8 cellular contexts compared by ENCODE assay signal in the genomic region with DNA sequence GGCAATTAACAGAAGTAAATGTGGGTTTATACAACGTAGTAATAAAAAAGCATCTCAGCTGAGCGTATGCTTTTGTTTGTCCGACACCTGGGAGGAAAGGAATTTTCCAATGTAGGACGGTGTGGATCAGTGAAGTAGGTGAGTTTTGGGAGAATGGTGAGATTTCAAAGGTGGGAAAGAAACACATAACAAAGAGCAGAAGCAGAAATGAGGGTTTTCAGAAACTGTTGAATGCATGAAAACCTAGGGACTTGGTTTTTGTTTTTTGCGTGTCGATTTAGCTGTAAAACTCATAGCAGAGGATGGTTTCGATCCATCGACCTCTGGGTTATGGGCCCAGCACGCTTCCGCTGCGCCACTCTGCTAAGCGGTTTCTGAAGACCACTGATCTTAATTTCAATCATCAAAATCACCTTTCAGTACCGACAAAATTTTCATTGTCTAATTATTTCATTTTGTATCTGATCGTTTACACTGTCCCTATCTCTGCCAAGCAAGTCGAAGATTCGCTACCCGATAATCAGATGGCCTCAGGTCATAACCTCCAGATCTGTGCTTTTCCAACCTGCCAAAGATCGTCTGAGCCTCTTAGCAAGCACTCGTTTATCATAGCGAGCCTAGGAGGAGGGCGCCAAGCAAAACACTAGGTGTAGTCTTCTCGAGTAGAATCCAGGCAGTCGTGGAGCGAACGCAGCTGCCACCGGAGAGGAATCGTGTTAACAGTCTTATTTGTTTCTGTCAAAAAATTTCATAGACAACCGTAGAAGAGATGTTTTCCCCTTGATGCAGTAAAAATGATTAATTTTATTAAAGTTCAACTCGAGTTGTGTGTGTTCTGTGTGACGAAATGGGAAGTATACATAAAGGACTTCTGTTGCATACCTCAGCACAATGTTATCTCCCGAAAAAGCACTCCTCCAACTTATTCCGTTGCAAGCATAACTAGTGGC. TPM values are rescaled to one million over a fixed set of nuclear protein-coding genes. Genes with fewer than 3 reads are reported as not detected.
A peak's percentile ranks its signal among the peaks of the same experiment; 100 is the strongest.
DNase-seq lines count a peak whose midpoint lies in the region; ATAC-seq, FAIRE-seq and TF ChIP-seq lines count a peak whose summit lies in the region.

No MANE protein-coding gene starts in this region.

- H3K27me3 Mint-ChIP-seq in astrocyte (ENCODE audit: low read depth, unreplicated experiment): no peaks in the 10 kb centered on the region
- H3K27me3 Mint-ChIP-seq in stimulated activated memory B cell treated with anti-CD40 and anti-IgM and Interleukin-4, amounts not matched to agents 10 μg/mL and 1 μg/mL and 100 μg/mL, for 72 hours: peaks cover 52% of the 10 kb centered on the region

- TF ChIP-seq CTCF in astrocyte (IDR thresholded peaks at IDR 0.05; ENCODE audit: insufficient read depth, low read depth, low read length) (no peak), prostate gland (IDR thresholded peaks at IDR 0.05) (no peak)

- H3K4me3 ChIP-seq in astrocyte (ENCODE audit: insufficient read depth, low read depth, low read length) (peak overlapping the region; percentile 63), prostate gland (no peak overlapping the region)

- FAIRE-seq in astrocyte (lab: Jason Lieb, UNC): peak; percentile 59

- H3K27me3 ChIP-seq in astrocyte (ENCODE audit: insufficient read depth, low read length) (no peaks in the 10 kb centered on the region), prostate gland (replicated peaks; ENCODE audit: insufficient read depth) (no peaks in the 10 kb centered on the region)

- peak overlapping the region; percentile 51 for H2AFZ ChIP-seq in astrocyte (ENCODE audit: low read depth, low read length)

- H3K4me2 ChIP-seq in astrocyte (ENCODE audit: low read length): peak overlapping the region; percentile 83

- peak overlapping the region; percentile 87 for H3K4me3 Mint-ChIP-seq in astrocyte (ENCODE audit: unreplicated experiment)
- H3K4me3 Mint-ChIP-seq in stimulated activated memory B cell treated with anti-CD40 and anti-IgM and Interleukin-4, amounts not matched to agents 10 μg/mL and 1 μg/mL and 100 μg/mL, for 72 hours: peak overlapping the region; percentile 68

- 5% methylated on average over 32 of the region's 32 CpGs for WGBS in prostate gland

- ATAC-seq in HG02870 (IDR thresholded peaks at IDR 0.05; ENCODE audit: unreplicated experiment) (peak; percentile 55), HG03571 (IDR thresholded peaks at IDR 0.05; ENCODE audit: unreplicated experiment) (no peak)
- ATAC-seq in stimulated activated memory B cell treated with anti-CD40 and anti-IgM and Interleukin-4, amounts not matched to agents 10 μg/mL and 1 μg/mL and 100 μg/mL, for 72 hours: no peak

- TF ChIP-seq POLR2A in prostate gland (IDR thresholded peaks at IDR 0.05): no peak

- H3K9me3 Mint-ChIP-seq in astrocyte (ENCODE audit: unreplicated experiment): no peaks in the 10 kb centered on the region
- H3K9me3 Mint-ChIP-seq in stimulated activated memory B cell treated with anti-CD40 and anti-IgM and Interleukin-4, amounts not matched to agents 10 μg/mL and 1 μg/mL and 100 μg/mL, for 72 hours: peaks cover 6% of the 10 kb centered on the region

- H3K36me3 ChIP-seq in astrocyte (ENCODE audit: insufficient read depth, low read length) (no peaks in the 10 kb centered on the region), prostate gland (no peaks in the 10 kb centered on the region)

- DNase-seq in CD1c-positive myeloid dendritic cell (ENCODE audit: extremely low spot score): peak; percentile 5
- DNase-seq in SHP77 (lab: John Stamatoyannopoulos, UW): peak; percentile 60
- peak; percentile 55 for DNase-seq in astrocyte (ENCODE audit: low read depth)
- DNase-seq in kidney tubule cell (ENCODE audit: low spot score): peak; percentile 87
- DNase-seq in prostate gland (ENCODE audit: low spot score): no peak

- H3K9ac ChIP-seq in astrocyte (ENCODE audit: low read length): peak overlapping the region; percentile 30

- H3K27ac Mint-ChIP-seq in astrocyte (ENCODE audit: unreplicated experiment): peak overlapping the region; percentile 11
- peak overlapping the region; percentile 4 for H3K27ac Mint-ChIP-seq in stimulated activated memory B cell treated with anti-CD40 and anti-IgM and Interleukin-4, amounts not matched to agents 10 μg/mL and 1 μg/mL and 100 μg/mL, for 72 hours

- intact Hi-C loops in prostate gland (cut with DNase I): no loop called here

- H3K4me1 ChIP-seq in astrocyte (ENCODE audit: insufficient read depth, low read length) (no peaks in the 10 kb centered on the region), prostate gland (replicated peaks) (no peaks in the 10 kb centered on the region)

- H3K79me2 ChIP-seq in astrocyte (ENCODE audit: insufficient read depth, low read length): no peaks in the 10 kb centered on the region

- no peaks in the 10 kb centered on the region for H3K36me3 Mint-ChIP-seq in astrocyte (ENCODE audit: low read depth, unreplicated experiment)
- H3K36me3 Mint-ChIP-seq in stimulated activated memory B cell treated with anti-CD40 and anti-IgM and Interleukin-4, amounts not matched to agents 10 μg/mL and 1 μg/mL and 100 μg/mL, for 72 hours: no peaks in the 10 kb centered on the region

- H4K20me1 ChIP-seq in astrocyte (ENCODE audit: insufficient read depth, low read length): no peaks in the 10 kb centered on the region

- no peaks in the 10 kb centered on the region for H3K4me1 Mint-ChIP-seq in astrocyte (ENCODE audit: low read depth, unreplicated experiment)
- peaks cover 8% of the 10 kb centered on the region for H3K4me1 Mint-ChIP-seq in stimulated activated memory B cell treated with anti-CD40 and anti-IgM and Interleukin-4, amounts not matched to agents 10 μg/mL and 1 μg/mL and 100 μg/mL, for 72 hours

- H3K9me3 ChIP-seq in astrocyte (ENCODE audit: insufficient read depth, low read depth, low read length): no peaks in the 10 kb centered on the region
- H3K9me3 ChIP-seq in prostate gland: no peaks in the 10 kb centered on the region

- H3K27ac ChIP-seq in astrocyte (ENCODE audit: low read depth, low read length) (no peak overlapping the region), prostate gland (no peak overlapping the region)

RNA-seq across cellular contexts. Expression of a gene that starts 20.9 kb away (rescaled TPM):
- total RNA-seq in astrocyte: not detected in 2 replicates
- total RNA-seq in prostate gland: under 1 TPM in 1 of 2 donors, not detected in 1; 0.62 TPM

RNA-seq across cellular contexts. Expression of a gene that starts 55.6 kb away (rescaled TPM):
- total RNA-seq in astrocyte (6.0 and 7.2 TPM in 2 replicates), prostate gland (1 to 10 TPM; 5.6 to 6.7 TPM)
